ENCODE assay signal across 7 cellular contexts in the genomic region with DNA sequence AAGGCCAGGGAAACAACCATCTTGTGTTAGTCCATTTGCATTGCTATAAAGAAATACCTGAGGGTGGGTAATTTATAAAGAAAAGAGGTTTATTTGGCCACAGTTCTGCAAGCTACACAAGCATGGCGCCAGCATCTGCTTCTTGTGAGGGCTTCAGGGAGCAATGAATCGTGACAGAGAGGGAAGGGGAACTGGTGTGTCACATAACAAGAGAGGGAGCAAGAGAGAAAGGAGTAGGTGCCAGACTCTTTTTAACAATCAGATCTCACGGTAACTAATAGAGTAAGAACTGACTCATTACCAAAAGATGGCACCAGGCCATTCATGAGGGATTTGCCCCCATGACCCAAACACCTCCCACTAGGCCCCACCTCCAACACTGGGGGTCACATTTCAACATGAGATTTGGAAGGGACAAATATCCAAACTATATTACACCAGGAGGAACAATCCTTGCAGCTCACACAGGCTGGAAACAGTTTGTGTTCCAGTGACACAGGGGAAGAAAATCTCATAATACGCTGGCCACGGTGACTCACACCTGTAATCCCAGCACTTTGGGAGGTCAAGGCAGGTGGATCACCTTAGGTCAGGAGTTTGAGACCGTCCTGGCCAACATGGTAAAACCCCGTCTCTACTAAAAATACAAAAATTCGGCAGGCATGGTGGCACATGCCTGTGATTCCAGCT. TPM values are rescaled to one million over a fixed set of nuclear protein-coding genes. Genes with fewer than 3 reads are reported as not detected.
DNase-seq lines count a peak whose midpoint lies in the region; ATAC-seq, FAIRE-seq and TF ChIP-seq lines count a peak whose summit lies in the region.
"Not testable (repeated sequence)": the region's sequence is repeated elsewhere in the genome, so short reads cannot be mapped to it uniquely, and the experiment has no call there.

No MANE protein-coding gene starts in this region.

- peaks cover 8 to 30% of the 10 kb centered on the region in 2 experiments for H3K79me1 ChIP-seq in IMR-90 (ENCODE audit: low read depth in 1 of 2, low read length in 2 of 2)

- H4K91ac ChIP-seq in IMR-90 (ENCODE audit: insufficient read depth, low read depth, low read length): not testable (repeated sequence)

- POLR2A ChIA-PET in IMR-90 (lab: Charles Lee; ENCODE audit: unreplicated experiment); PC-3 (lab: Charles Lee; ENCODE audit: unreplicated experiment): not testable (repeated sequence)

- H3K27me3 Mint-ChIP-seq in nephron (ENCODE audit: low read depth): not testable (repeated sequence)

- not testable (repeated sequence) for TF ChIP-seq POLR2A in IMR-90 (IDR thresholded peaks at IDR 0.05; ENCODE audit: low read depth, low read length)

- not testable (repeated sequence) for H3K27ac Mint-ChIP-seq in nephron

- H2AK9ac ChIP-seq in IMR-90 (replicated peaks; ENCODE audit: low read depth, low read length, poor library complexity): not testable (repeated sequence)

- not testable (repeated sequence) for H3K27me3 ChIP-seq in DOHH2 (ENCODE audit: control insufficient read depth, low read length); IMR-90 (ENCODE audit: control insufficient read depth, insufficient read depth, low read length); PC-3 (ENCODE audit: low read length); bronchial epithelial cell (ENCODE audit: control insufficient read depth, insufficient read depth, low read length)

- not testable (repeated sequence) for H2AFZ ChIP-seq in IMR-90 (replicated peaks; ENCODE audit: low read length, poor library complexity); PC-3 (ENCODE audit: low read length)

- peak; percentile 25 for DNase-seq in IMR-90
- peak; percentile 72 for DNase-seq in PC-3
- DNase-seq in activated CD8-positive, alpha-beta memory T cell treated with anti-CD3 and anti-CD28 coated beads for 24 hours: peak; percentile 19
- DNase-seq in bronchial epithelial cell (ENCODE audit: low read depth): peak; percentile 27
- DNase-seq in fibroblast of the aortic adventitia (ENCODE audit: low read depth): peak; percentile 11

- not testable (repeated sequence) for H3K56ac ChIP-seq in IMR-90 (ENCODE audit: extremely low read depth, insufficient read depth, low read length)

- FAIRE-seq in bronchial epithelial cell (lab: Jason Lieb, UNC): not testable (repeated sequence)

- 100% methylated on average over 2 of the region's 8 CpGs; no CpG with 5 or more reads in 1 of the 2 experiments for WGBS in IMR-90 (ENCODE audit: extremely low coverage in 2 of 2, insufficient read length in 1 of 2), 2 experiments

- not testable (repeated sequence) for H3K9ac ChIP-seq in IMR-90 (ENCODE audit: low read depth, low read length); PC-3 (ENCODE audit: low read length)

- H3K4me2 ChIP-seq in DOHH2 (ENCODE audit: low read length) (0 out of 2 replicates have a peak overlapping the region, but pooled peaks have one; percentile 14), PC-3 (ENCODE audit: low read length) (peak overlapping the region; percentile 64)
- not testable (repeated sequence) for H3K4me2 ChIP-seq in IMR-90 (ENCODE audit: low read depth, low read length)

- in situ Hi-C loops in IMR-90 (cut with MboI; ENCODE audit: low sequenced_read_pairs): not testable (repeated sequence)

- H3K18ac ChIP-seq in IMR-90 (ENCODE audit: low read depth, low read length): not testable (repeated sequence)

- not testable (repeated sequence) for H3K4me3 ChIP-seq in DOHH2 (ENCODE audit: low read length); IMR-90 (ENCODE audit: insufficient read depth, low read depth, low read length); bronchial epithelial cell (ENCODE audit: low read depth, low read length); fibroblast of the aortic adventitia (ENCODE audit: low read depth, low read length)
- H3K4me3 ChIP-seq in PC-3 (ENCODE audit: low read length): peak overlapping the region; percentile 6; the same call in 1 of the 2 replicates

- H3K9me3 Mint-ChIP-seq in nephron: not testable (repeated sequence)

- peaks cover 31% of the 10 kb centered on the region for H3K36me3 Mint-ChIP-seq in nephron (ENCODE audit: low read depth)

- CTCF ChIA-PET in IMR-90 (lab: Yijun Ruan, JAX): not testable (repeated sequence)
- CTCF ChIA-PET in PC-3 (lab: Charles Lee): interaction anchor here (0.6 kb wide), 1 partner anchor 520 kb away, joined by 6 read pairs; no protein-coding TSS in a partner anchor

- H2BK20ac ChIP-seq in IMR-90 (ENCODE audit: low read depth, low read length): not testable (repeated sequence)

- peak overlapping the region in 2 of 3 experiments; percentile 44 to 49 for H3K4me3 Mint-ChIP-seq in nephron

- H3K27ac ChIP-seq in DOHH2 (ENCODE audit: low read depth, low read length); IMR-90 (ENCODE audit: insufficient read depth, low read length): not testable (repeated sequence)
- H3K27ac ChIP-seq in PC-3 (ENCODE audit: low read length): peak overlapping the region; percentile 72

- H4K8ac ChIP-seq in IMR-90 (ENCODE audit: low read depth in 2 of 2, low read length in 2 of 2): not testable (repeated sequence)

- H2BK120ac ChIP-seq in IMR-90 (ENCODE audit: low read depth, low read length): not testable (repeated sequence)

- H2AK5ac ChIP-seq in IMR-90 (ENCODE audit: low read depth, low read length): not testable (repeated sequence)

- H2BK5ac ChIP-seq in IMR-90 (ENCODE audit: low read depth, low read length, poor library complexity, severe bottlenecking): not testable (repeated sequence)

- dilution Hi-C loops in IMR-90 (cut with HindIII; ENCODE audit: low sequenced_read_pairs, unreplicated experiment): not testable (repeated sequence)

- H3K4me1 ChIP-seq in DOHH2 (ENCODE audit: control insufficient read depth, low read length) (peaks cover 17% of the 10 kb centered on the region), PC-3 (ENCODE audit: insufficient read depth, low read length) (peaks cover 13% of the 10 kb centered on the region)
- not testable (repeated sequence) for H3K4me1 ChIP-seq in IMR-90 (ENCODE audit: control insufficient read depth, insufficient read depth, low read length)

- ATAC-seq in IMR-90 (ENCODE audit: low read depth): not testable (repeated sequence)
- ATAC-seq in PC-3: peak; percentile 81

- H3K4ac ChIP-seq in IMR-90 (ENCODE audit: low read depth, low read length): not testable (repeated sequence)

- not testable (repeated sequence) for TF ChIP-seq CTCF in DOHH2 (IDR thresholded peaks at IDR 0.05; ENCODE audit: low read depth, low read length, poor library complexity, severe bottlenecking); IMR-90 (conservative IDR thresholded peaks at IDR 0.05; ENCODE audit: low read depth, low read length); PC-3 (conservative IDR thresholded peaks at IDR 0.05; ENCODE audit: low read depth, low read length); bronchial epithelial cell (IDR thresholded peaks at IDR 0.05; ENCODE audit: insufficient read depth, low read length, severe bottlenecking); fibroblast of the aortic adventitia (IDR thresholded peaks at IDR 0.05; ENCODE audit: insufficient read depth, low read length); nephron (IDR thresholded peaks at IDR 0.05; ENCODE audit: unreplicated experiment in 3 of 3)

- not testable (repeated sequence) for H3K4me1 Mint-ChIP-seq in nephron

- H3K36me3 ChIP-seq in DOHH2 (ENCODE audit: control insufficient read depth, low read length); IMR-90 (ENCODE audit: control insufficient read depth, insufficient read depth, low read length); PC-3 (ENCODE audit: low read depth, low read length); bronchial epithelial cell (ENCODE audit: control insufficient read depth, insufficient read depth, low read length): not testable (repeated sequence)

- H3K23ac ChIP-seq in IMR-90 (ENCODE audit: low read depth, low read length): not testable (repeated sequence)

- not testable (repeated sequence) for BruUV-seq in IMR-90 (replicated peaks; lab: Mats Ljungman, UMichigan); PC-3 (replicated peaks; lab: Mats Ljungman, UMichigan)

- not testable (repeated sequence) for H4K20me1 ChIP-seq in DOHH2 (ENCODE audit: control insufficient read depth, insufficient read depth, low read depth, low read length); IMR-90 (ENCODE audit: insufficient read depth, low read length); PC-3 (ENCODE audit: low read length)

- H2BK15ac ChIP-seq in IMR-90 (ENCODE audit: low read depth, low read length): not testable (repeated sequence)

- H3F3A ChIP-seq in DOHH2 (ENCODE audit: control insufficient read depth, insufficient read depth); PC-3 (ENCODE audit: low read length, unreplicated experiment): not testable (repeated sequence)

- H4K5ac ChIP-seq in IMR-90 (ENCODE audit: low read depth, low read length): not testable (repeated sequence)

- H3K79me2 ChIP-seq in DOHH2 (ENCODE audit: control insufficient read depth, low read length) (peaks cover 23% of the 10 kb centered on the region), PC-3 (ENCODE audit: low read length) (peaks cover 46% of the 10 kb centered on the region)

- not testable (repeated sequence) for H3K14ac ChIP-seq in IMR-90 (replicated peaks; ENCODE audit: low read depth, low read length)

- not testable (repeated sequence) for H3K9me1 ChIP-seq in IMR-90 (ENCODE audit: insufficient read depth, low read length)

- not testable (repeated sequence) for TF ChIP-seq RAD21 in IMR-90 (IDR thresholded peaks at IDR 0.05; ENCODE audit: low read length)

- not testable (repeated sequence) for H3K9me2 ChIP-seq in DOHH2 (replicated peaks; ENCODE audit: control insufficient read depth, low read length); PC-3 (replicated peaks; ENCODE audit: low read length)

- intact Hi-C loops in IMR-90 (cut with micrococcal nuclease): not testable (repeated sequence)
- intact Hi-C loops in PC-3 (cut with micrococcal nuclease): loop anchor here (5.0 kb wide), 1 partner anchor 83 kb away; no protein-coding TSS in a partner anchor

- not testable (repeated sequence) for H3K9me3 ChIP-seq in DOHH2 (ENCODE audit: control insufficient read depth, insufficient read depth, low read length); IMR-90 (ENCODE audit: control insufficient read depth, insufficient read depth, low read length); PC-3 (ENCODE audit: low read length)

RNA-seq across cellular contexts. Expression of a gene that starts 5.3 kb away (rescaled TPM):
- total RNA-seq in IMR-90 (2012; rRNA removed) (65.2 and 120 TPM in 2 replicates), PC-3 (2014; rRNA removed) (104 and 127 TPM in 2 replicates), bronchial epithelial cell (60.3 and 75.7 TPM in 2 replicates), fibroblast of the aortic adventitia (ENCODE audit: low replicate concordance) (43.6 and 77.6 TPM in 2 replicates)
- 84.1 and 85.2 TPM in 2 replicates for polyA plus RNA-seq in IMR-90 (2012; rRNA removed)
- 40.5 and 41.5 TPM in 2 replicates for polyA plus RNA-seq in IMR-90 (2012; cell fraction: cytosol; rRNA removed)
- polyA plus RNA-seq in IMR-90 (2012; cell fraction: nucleus; rRNA removed; ENCODE audit: low replicate concordance): 9.0 and 37.0 TPM in 2 replicates

RNA-seq across cellular contexts. Expression of a gene that starts 23.5 kb away (rescaled TPM):
- total RNA-seq in IMR-90 (2012; rRNA removed) (23.7 and 33.6 TPM in 2 replicates), PC-3 (2014; rRNA removed) (49.5 and 59.9 TPM in 2 replicates), bronchial epithelial cell (29.2 and 29.7 TPM in 2 replicates), fibroblast of the aortic adventitia (ENCODE audit: low replicate concordance) (5.6 and 41.2 TPM in 2 replicates)
- 48.9 and 49.7 TPM in 2 replicates for polyA plus RNA-seq in IMR-90 (2012; rRNA removed)
- 9.0 and 31.9 TPM in 2 replicates for polyA plus RNA-seq in IMR-90 (2012; cell fraction: cytosol; rRNA removed)
- polyA plus RNA-seq in IMR-90 (2012; cell fraction: nucleus; rRNA removed; ENCODE audit: low replicate concordance): 31.3 and 47.1 TPM in 2 replicates

RNA-seq across cellular contexts. Expression of a gene that starts 29.0 kb away (rescaled TPM):
- total RNA-seq in IMR-90 (2012; rRNA removed): 14.5 and 21.1 TPM in 2 replicates
- polyA plus RNA-seq in IMR-90 (2012; rRNA removed): 4.8 and 5.3 TPM in 2 replicates
- polyA plus RNA-seq in IMR-90 (2012; cell fraction: cytosol; rRNA removed): 1.2 and 2.2 TPM in 2 replicates
- 0.72 and 3.0 TPM in 2 replicates for polyA plus RNA-seq in IMR-90 (2012; cell fraction: nucleus; rRNA removed; ENCODE audit: low replicate concordance)
- total RNA-seq in PC-3 (2014; rRNA removed): 15.5 and 21.6 TPM in 2 replicates
- 22.7 and 25.5 TPM in 2 replicates for total RNA-seq in bronchial epithelial cell
- 26.6 and 37.3 TPM in 2 replicates for total RNA-seq in fibroblast of the aortic adventitia (ENCODE audit: low replicate concordance)

Comparison
In these comparisons a context has a peak if more than half of its experiments do, and no peak if none do; other contexts are left out.
1. DNase-seq: peak in every context shown above with its lines; median percentile 72 in PC-3; 27 in bronchial epithelial cell; 25 in IMR-90; 19 in activated CD8-positive, alpha-beta memory T cell treated with anti-CD3 and anti-CD28 coated beads for 24 hours; 11 in fibroblast of the aortic adventitia.